11 cellular contexts compared by ENCODE assay signal in the genomic region with DNA sequence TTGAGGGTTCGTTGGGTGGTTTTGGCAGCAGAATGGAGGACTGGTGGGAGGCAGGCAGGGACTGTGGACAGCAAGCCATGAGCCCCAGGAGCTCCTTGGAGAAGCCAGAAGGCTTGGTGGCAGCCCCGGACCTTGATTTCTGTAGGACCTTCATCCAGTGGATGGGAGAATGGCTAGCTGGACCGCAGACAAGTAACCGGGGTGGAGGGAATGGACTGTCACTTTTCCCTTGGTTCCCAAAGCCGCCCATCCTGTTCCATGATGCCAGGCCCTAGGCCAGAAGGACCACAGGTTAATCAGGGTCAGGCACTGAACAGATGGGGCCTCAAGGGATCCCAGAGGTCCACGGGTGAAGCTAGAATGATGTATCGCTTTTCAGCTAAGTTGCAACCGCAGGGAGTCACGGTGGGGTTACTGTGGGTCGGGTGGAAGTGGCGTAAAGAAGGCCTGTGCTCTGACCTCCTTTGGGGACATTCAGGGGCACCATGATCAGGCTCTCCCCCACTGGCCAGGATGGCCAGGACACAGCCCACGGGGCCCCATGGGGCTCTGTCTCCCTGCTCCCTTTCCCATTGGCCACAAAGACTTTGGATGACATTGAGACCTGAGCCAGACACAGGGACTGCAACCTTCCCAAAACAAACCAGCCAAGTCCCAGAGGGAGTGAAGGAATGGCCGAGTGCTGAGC.
DNase-seq lines count a peak whose midpoint lies in the region; ATAC-seq and TF ChIP-seq lines count a peak whose summit lies in the region.
"Had no signal": no experiment of that assay in that cellular context is flagged by ENCODE, and none has a peak within 500 bp of the region (broad histone marks: within the 10 kb centered on the region; RNA-seq: fewer than 3 reads in every experiment).

No MANE protein-coding gene starts in this region.

- DNase-seq in caudate nucleus (lab: John Stamatoyannopoulos, UW) (no peak), heart right ventricle (peak; percentile 58 to 63), trophoblast cell (no peak), aorta (no peak), putamen (ENCODE audit: low spot score) (no peak)
- DNase-seq: central memory CD4-positive, alpha-beta T cell; NCI-H2081; NCI-H774 had no signal

- TF ChIP-seq CTCF in heart right ventricle (IDR thresholded peaks at IDR 0.05) = no peak

- WGBS in heart right ventricle, 2 donors = 72 to 79% methylated on average over 13 of the region's 13 CpGs
- no CpG with 5 or more reads among the region's 13 CpGs for WGBS in trophoblast cell (ENCODE audit: extremely low coverage, insufficient coverage, insufficient read length)
- WGBS in aorta, 2 donors = 34 to 36% methylated on average over 13 of the region's 13 CpGs

- no peak overlapping the region for H3K9ac ChIP-seq in trophoblast cell (ENCODE audit: low read length)

- peak overlapping the region; percentile 28 for H2BK120ac ChIP-seq in trophoblast cell (ENCODE audit: insufficient read depth, low read length, poor library complexity)

- no peaks in the 10 kb centered on the region for H3K27me3 ChIP-seq in heart right ventricle
- no peaks in the 10 kb centered on the region for H3K27me3 ChIP-seq in trophoblast cell (ENCODE audit: insufficient read depth, low read length)
- H3K27me3 ChIP-seq in aorta (ENCODE audit: control insufficient read depth in 1 of 2, insufficient read depth in 2 of 2, low read length in 1 of 2) = no peaks in the 10 kb centered on the region

- peak overlapping the region; percentile 77 for H3K27ac ChIP-seq in caudate nucleus (ENCODE audit: low read depth, low read length)
- peak overlapping the region in 9 of 10 donors; percentile 27 to 84 (median 75) for H3K27ac ChIP-seq in heart right ventricle
- H3K27ac ChIP-seq in trophoblast cell (ENCODE audit: low read depth, low read length) = no peak overlapping the region
- peak overlapping the region; percentile 51 to 56 for H3K27ac ChIP-seq in aorta (ENCODE audit: low read depth in 1 of 2, low read length in 2 of 2)

- H2AK5ac ChIP-seq in trophoblast cell (ENCODE audit: low read length) = no peak overlapping the region

- no peaks in the 10 kb centered on the region for H3K79me2 ChIP-seq in trophoblast cell (ENCODE audit: control insufficient read depth, insufficient read depth, low read length, poor library complexity)

- no peak overlapping the region for H4K8ac ChIP-seq in trophoblast cell (ENCODE audit: low read depth, low read length)

- no peak overlapping the region for H3K14ac ChIP-seq in trophoblast cell (ENCODE audit: low read length)

- no peak overlapping the region for H3K18ac ChIP-seq in trophoblast cell (ENCODE audit: low read length)

- no peak overlapping the region for H2AFZ ChIP-seq in trophoblast cell (ENCODE audit: insufficient read depth, low read length, poor library complexity)

- ATAC-seq in heart right ventricle = peak; percentile 26 to 57 (median 42)
- peak; percentile 71 for ATAC-seq in aorta (ENCODE audit: low FRiP score)
- ATAC-seq in HG02885 (IDR thresholded peaks at IDR 0.05; ENCODE audit: poor library complexity, unreplicated experiment) = no peak
- ATAC-seq in HG03196 (IDR thresholded peaks at IDR 0.05; ENCODE audit: unreplicated experiment) = no peak
- ATAC-seq: activated CD4-positive, CD25-positive, alpha-beta regulatory T cell treated with anti-CD3 and anti-CD28 coated beads, Interleukin-2, amount 50 U/mL, for 24 hours had no signal

- H3K4me3 ChIP-seq in heart right ventricle (no peak overlapping the region), trophoblast cell (ENCODE audit: low read depth, low read length) (no peak overlapping the region), aorta (ENCODE audit: low read length in 2 of 2) (no peak overlapping the region)

- no peak overlapping the region for H2BK5ac ChIP-seq in trophoblast cell (ENCODE audit: low read depth, low read length, poor library complexity)

- intact Hi-C loops in heart right ventricle (cut with DNase I) (loop anchor here in 6 of 10 donors (5.0 to 10.0 kb wide), 7 partner anchors 47 to 183 kb away; a partner anchor contains a TSS), aorta (cut with DNase I) (no loop called here)

- H3K4me1 ChIP-seq in heart right ventricle = peaks cover 3 to 63% (median 51%) of the 10 kb centered on the region in 9 donors
- H3K4me1 ChIP-seq in trophoblast cell (ENCODE audit: control insufficient read depth in 1 of 2, insufficient read depth in 2 of 2, low read length in 2 of 2) = peaks cover 6 to 17% of the 10 kb centered on the region in 2 experiments
- no peaks in the 10 kb centered on the region for H3K4me1 ChIP-seq in aorta (ENCODE audit: control insufficient read depth in 1 of 2, insufficient read depth in 2 of 2, low read length in 2 of 2)

- no peak overlapping the region for H3K23ac ChIP-seq in trophoblast cell (ENCODE audit: low read length)

- H3K4ac ChIP-seq in trophoblast cell (ENCODE audit: low read depth, low read length) = no peak overlapping the region

- H3K36me3 ChIP-seq in heart right ventricle (no peaks in the 10 kb centered on the region), trophoblast cell (ENCODE audit: control insufficient read depth in 1 of 2, insufficient read depth in 2 of 2, low read length in 2 of 2) (no peaks in the 10 kb centered on the region), aorta (ENCODE audit: control insufficient read depth in 1 of 2, insufficient read depth in 2 of 2, low read length in 1 of 2) (no peaks in the 10 kb centered on the region)

- no peak overlapping the region for H4K91ac ChIP-seq in trophoblast cell (ENCODE audit: low read depth, low read length)

- no peak overlapping the region for H4K12ac ChIP-seq in trophoblast cell (ENCODE audit: low read depth, low read length)

- no peak overlapping the region for H3K4me2 ChIP-seq in trophoblast cell (ENCODE audit: low read length)

- H2BK12ac ChIP-seq in trophoblast cell (ENCODE audit: low read length) = no peak overlapping the region

- H3K79me1 ChIP-seq in trophoblast cell (ENCODE audit: low read length) = no peaks in the 10 kb centered on the region

- H3K9me3 ChIP-seq in heart right ventricle (no peaks in the 10 kb centered on the region), trophoblast cell (ENCODE audit: insufficient read depth, low read depth, low read length) (no peaks in the 10 kb centered on the region), aorta (ENCODE audit: control insufficient read depth, low read length) (no peaks in the 10 kb centered on the region)

Comparison
In these comparisons a context has a peak if more than half of its experiments do, and no peak if none do; other contexts are left out.
1. DNase-seq: peak in heart right ventricle (2 of 2); none in caudate nucleus (0 of 61), trophoblast cell (0 of 2), aorta (0 of 2) and putamen (single experiment).
2. ATAC-seq: peak in heart right ventricle (8 of 8) and aorta (single experiment); none in HG02885 (single experiment) and HG03196 (single experiment).
3. intact Hi-C loops: an anchor here in heart right ventricle (5.0 to 10.0 kb wide); none called in aorta.